9 cellular contexts compared by ENCODE assay signal in the genomic region with DNA sequence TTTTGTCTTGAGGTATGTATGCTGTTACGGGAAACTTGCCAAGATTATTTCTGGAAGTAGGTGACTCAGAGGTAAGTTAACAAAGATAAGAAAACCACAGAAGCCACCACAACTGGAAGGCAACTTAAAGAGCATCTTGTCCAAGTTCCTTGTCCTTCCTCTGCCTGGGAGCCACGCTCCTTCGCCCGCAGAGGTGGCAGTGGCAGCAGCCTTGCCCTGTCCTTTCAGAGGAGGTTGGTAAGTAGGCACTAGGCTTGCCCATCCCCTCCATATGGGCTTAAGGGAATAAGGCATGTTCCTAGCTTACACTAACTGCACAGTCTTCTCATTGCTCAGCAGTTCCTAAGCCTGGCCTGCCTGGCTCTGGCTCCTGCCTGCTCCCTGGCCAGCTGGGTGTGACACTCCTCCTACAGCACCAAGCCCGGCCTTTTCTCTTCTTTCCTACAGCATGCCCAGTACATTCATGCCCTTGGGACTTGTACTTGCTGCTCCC. TPM values are rescaled to one million over a fixed set of nuclear protein-coding genes. Genes with fewer than 3 reads are reported as not detected.
DNase-seq lines count a peak whose midpoint lies in the region; ATAC-seq and TF ChIP-seq lines count a peak whose summit lies in the region.
"Had no signal": no experiment of that assay in that cellular context is flagged by ENCODE, and none has a peak within 500 bp of the region (broad histone marks: within the 10 kb centered on the region; RNA-seq: fewer than 3 reads in every experiment).

No MANE protein-coding gene starts in this region.

- intact Hi-C loops in Right ventricle myocardium superior (cut with DNase I) (no loop called here), left ventricle myocardium superior (cut with micrococcal nuclease) (no loop called here)

- H3K36me3 ChIP-seq in hepatocyte (replicated peaks; ENCODE audit: insufficient read depth, low read depth) (no peaks in the 10 kb centered on the region), WERI-Rb-1 (no peaks in the 10 kb centered on the region)
- H3K36me3 ChIP-seq: cardiac muscle cell had no signal

- TF ChIP-seq CTCF in hepatocyte (IDR thresholded peaks at IDR 0.05; ENCODE audit: poor library complexity): no peak
- TF ChIP-seq CTCF in WERI-Rb-1 (IDR thresholded peaks at IDR 0.05; ENCODE audit: low read depth, low read length): no peak

- H3K27ac Mint-ChIP-seq in activated T-helper 17 cell treated with anti-CD3 and anti-CD28 coated beads, Interleukin-2, amount 50 U/mL, for 72 hours: no peak overlapping the region

- no peaks in the 10 kb centered on the region for H3K36me3 Mint-ChIP-seq in activated T-helper 17 cell treated with anti-CD3 and anti-CD28 coated beads, Interleukin-2, amount 50 U/mL, for 72 hours (ENCODE audit: low read depth)

- H3K4me3 ChIP-seq in hepatocyte (no peak overlapping the region), WERI-Rb-1 (ENCODE audit: low read depth, low read length) (no peak overlapping the region)
- H3K4me3 ChIP-seq: cardiac muscle cell had no signal

- H3K4me1 Mint-ChIP-seq in activated T-helper 17 cell treated with anti-CD3 and anti-CD28 coated beads, Interleukin-2, amount 50 U/mL, for 72 hours: peaks cover 5% of the 10 kb centered on the region

- peaks cover 3% of the 10 kb centered on the region for H3K27me3 Mint-ChIP-seq in activated T-helper 17 cell treated with anti-CD3 and anti-CD28 coated beads, Interleukin-2, amount 50 U/mL, for 72 hours

- 76% methylated on average over 5 of the region's 5 CpGs for WGBS in hepatocyte (ENCODE audit: low lambda C conversion rate, missing lambda C conversion rate)

- H2AFZ ChIP-seq in hepatocyte: no peak overlapping the region

- H3K9me3 ChIP-seq in hepatocyte (ENCODE audit: low read depth): no peaks in the 10 kb centered on the region
- no peaks in the 10 kb centered on the region for H3K9me3 ChIP-seq in WERI-Rb-1 (ENCODE audit: severe bottlenecking)

- no peaks in the 10 kb centered on the region for H3K9me2 ChIP-seq in hepatocyte (replicated peaks; ENCODE audit: insufficient read depth)

- no peak overlapping the region for H3K4me3 Mint-ChIP-seq in activated T-helper 17 cell treated with anti-CD3 and anti-CD28 coated beads, Interleukin-2, amount 50 U/mL, for 72 hours

- no peaks in the 10 kb centered on the region for H4K20me1 ChIP-seq in hepatocyte (ENCODE audit: insufficient read depth, poor library complexity, severe bottlenecking)

- H3K27ac ChIP-seq in hepatocyte (peak overlapping the region; percentile 74), WERI-Rb-1 (no peak overlapping the region)
- H3K27ac ChIP-seq: cardiac muscle cell had no signal

- H3K27me3 ChIP-seq in hepatocyte (no peaks in the 10 kb centered on the region), WERI-Rb-1 (ENCODE audit: insufficient read depth, low read depth, severe bottlenecking) (no peaks in the 10 kb centered on the region)
- H3K27me3 ChIP-seq: cardiac muscle cell had no signal

- ATAC-seq in Right ventricle myocardium superior (ENCODE audit: poor library complexity) (no peak), left ventricle myocardium superior (no peak), HG02840 (IDR thresholded peaks at IDR 0.05; ENCODE audit: low FRiP score, unreplicated experiment) (no peak), GM21786 (IDR thresholded peaks at IDR 0.05; ENCODE audit: unreplicated experiment) (no peak)
- peak; percentile 32 for ATAC-seq in activated T-helper 17 cell treated with anti-CD3 and anti-CD28 coated beads, Interleukin-2, amount 50 U/mL, for 72 hours (replicated peaks)

- no peaks in the 10 kb centered on the region for H3K9me3 Mint-ChIP-seq in activated T-helper 17 cell treated with anti-CD3 and anti-CD28 coated beads, Interleukin-2, amount 50 U/mL, for 72 hours

- no peaks in the 10 kb centered on the region for H3K79me2 ChIP-seq in hepatocyte

- DNase-seq in Right ventricle myocardium superior: peak; percentile 43
- no peak for DNase-seq in left ventricle myocardium superior
- peak; percentile 75 for DNase-seq in hepatocyte (ENCODE audit: low spot score)
- DNase-seq in WERI-Rb-1: no peak
- DNase-seq in C1 segment of cervical spinal cord (lab: John Stamatoyannopoulos, UW): no peak

- H3K4me2 ChIP-seq in hepatocyte: peak overlapping the region; percentile 57

- H3K4me1 ChIP-seq in hepatocyte (ENCODE audit: insufficient read depth): peaks cover 33% of the 10 kb centered on the region

RNA-seq across cellular contexts. Expression of gene RAB6B, which starts 48.0 kb away (rescaled TPM):
- total RNA-seq in Right ventricle myocardium superior: 48.5 TPM
- total RNA-seq in left ventricle myocardium superior: 51.6 TPM
- 1 to 10 TPM in 1 of 2 donors, under 1 TPM in 1; 0.19 to 3.1 TPM for total RNA-seq in activated T-helper 17 cell treated with anti-CD3 and anti-CD28 coated beads, Interleukin-2, amount 50 U/mL, for 72 hours
- 2.2 and 9.1 TPM in 2 replicates for total RNA-seq in hepatocyte
- 1.8 and 2.6 TPM in 2 replicates for polyA plus RNA-seq in hepatocyte

Comparison
In these comparisons a context has a peak if more than half of its experiments do, and no peak if none do; other contexts are left out.
1. DNase-seq: peak in Right ventricle myocardium superior (single experiment) and hepatocyte (single experiment); none in left ventricle myocardium superior (single experiment), WERI-Rb-1 (single experiment) and C1 segment of cervical spinal cord (0 of 14).